In genomic region chr20:37777012-37777411, GRCh38 we compare ENCODE assay signal across 17 cellular contexts.
A peak's percentile ranks its signal among the peaks of the same experiment; 100 is the strongest.
DNase-seq lines count a peak whose midpoint lies in the region; ATAC-seq and TF ChIP-seq lines count a peak whose summit lies in the region.
"Had no signal": no experiment of that assay in that cellular context is flagged by ENCODE, and none has a peak within 500 bp of the region (broad histone marks: within the 10 kb centered on the region; RNA-seq: fewer than 3 reads in every experiment).

No MANE protein-coding gene starts in this region.

- H4K20me1 ChIP-seq in BLaER1 (no peaks in the 10 kb centered on the region), Karpas-422 (ENCODE audit: insufficient read depth, low read depth, low read length) (no peaks in the 10 kb centered on the region)

- H3K4me1 Mint-ChIP-seq in naive B cell = peaks cover 22 to 66% (median 43%) of the 10 kb centered on the region in 3 donors
- no peaks in the 10 kb centered on the region for H3K4me1 Mint-ChIP-seq in activated CD4-positive, alpha-beta T cell treated with anti-CD3 and anti-CD28 coated beads, Interleukin-2, amount 10 ng/mL, durations not matched to agents 24 days and 14 days

- peak; percentile 45 to 58 for ATAC-seq in naive B cell (ENCODE audit: low read depth in 2 of 2)
- ATAC-seq: HCT116 had no signal

- H3K4me3 ChIP-seq in BLaER1 = peak overlapping the region; percentile 25
- peak overlapping the region; percentile 59 for H3K4me3 ChIP-seq in Karpas-422 (ENCODE audit: low read length)
- no peak overlapping the region for H3K4me3 ChIP-seq in WERI-Rb-1 (ENCODE audit: low read depth, low read length)

- H3K36me3 ChIP-seq in BLaER1 (peaks cover 31% of the 10 kb centered on the region), Karpas-422 (ENCODE audit: insufficient read depth, low read length) (peaks cover 27% of the 10 kb centered on the region), WERI-Rb-1 (peaks cover 14% of the 10 kb centered on the region)

- peaks cover 15 to 29% of the 10 kb centered on the region in 2 donors for H3K36me3 Mint-ChIP-seq in naive B cell
- H3K36me3 Mint-ChIP-seq in activated CD4-positive, alpha-beta T cell treated with anti-CD3 and anti-CD28 coated beads, Interleukin-2, amount 10 ng/mL, durations not matched to agents 24 days and 14 days (ENCODE audit: low read depth) = peaks cover 27% of the 10 kb centered on the region

- no peaks in the 10 kb centered on the region for H3K9me3 Mint-ChIP-seq in naive B cell
- no peaks in the 10 kb centered on the region for H3K9me3 Mint-ChIP-seq in activated CD4-positive, alpha-beta T cell treated with anti-CD3 and anti-CD28 coated beads, Interleukin-2, amount 10 ng/mL, durations not matched to agents 24 days and 14 days
- H3K9me3 Mint-ChIP-seq: CD4-positive, alpha-beta memory T cell had no signal

- H3K27me3 ChIP-seq in BLaER1 (no peaks in the 10 kb centered on the region), Karpas-422 (ENCODE audit: low read length) (no peaks in the 10 kb centered on the region), WERI-Rb-1 (ENCODE audit: insufficient read depth, low read depth, severe bottlenecking) (no peaks in the 10 kb centered on the region)

- H3K27ac ChIP-seq in BLaER1 = peak overlapping the region; percentile 72
- H3K27ac ChIP-seq in Karpas-422 (ENCODE audit: low read length) = peak overlapping the region; percentile 99
- peak overlapping the region; percentile 32 for H3K27ac ChIP-seq in WERI-Rb-1
- H3K27ac ChIP-seq: KMS-11 had no signal

- TF ChIP-seq CTCF in WERI-Rb-1 (IDR thresholded peaks at IDR 0.05; ENCODE audit: low read depth, low read length) = no peak

- intact Hi-C loops in activated CD4-positive, alpha-beta T cell treated with anti-CD3 and anti-CD28 coated beads, Interleukin-2, amount 10 ng/mL, durations not matched to agents 24 days and 14 days (cut with micrococcal nuclease) = no loop called here

- H3K79me2 ChIP-seq in Karpas-422 (ENCODE audit: low read length) = peaks cover 42% of the 10 kb centered on the region

- H3K4me3 Mint-ChIP-seq in naive B cell = peak overlapping the region; percentile 48 to 83 (median 70)
- no peak overlapping the region for H3K4me3 Mint-ChIP-seq in activated CD4-positive, alpha-beta T cell treated with anti-CD3 and anti-CD28 coated beads, Interleukin-2, amount 10 ng/mL, durations not matched to agents 24 days and 14 days
- H3K4me3 Mint-ChIP-seq: CD4-positive, alpha-beta memory T cell had no signal

- H3K4me2 ChIP-seq in BLaER1 (peak overlapping the region; percentile 81), Karpas-422 (ENCODE audit: low read depth, low read length, poor library complexity, severe bottlenecking) (peak overlapping the region; percentile 80)
- H3K4me2 ChIP-seq: KMS-11 had no signal

- no peak overlapping the region for H2AFZ ChIP-seq in Karpas-422 (ENCODE audit: low read length)

- H3K4me1 ChIP-seq in BLaER1 (peaks cover 68% of the 10 kb centered on the region), Karpas-422 (ENCODE audit: low read length) (peaks cover 81% of the 10 kb centered on the region)

- no peaks in the 10 kb centered on the region for H3K27me3 Mint-ChIP-seq in naive B cell
- H3K27me3 Mint-ChIP-seq in activated CD4-positive, alpha-beta T cell treated with anti-CD3 and anti-CD28 coated beads, Interleukin-2, amount 10 ng/mL, durations not matched to agents 24 days and 14 days = no peaks in the 10 kb centered on the region
- H3K27me3 Mint-ChIP-seq: CD4-positive, alpha-beta memory T cell had no signal

- H3K9ac ChIP-seq in BLaER1 (peak overlapping the region; percentile 59), Karpas-422 (ENCODE audit: low read length) (peak overlapping the region; percentile 73)
- H3K9ac ChIP-seq: KMS-11 had no signal

- H3K27ac Mint-ChIP-seq in naive B cell = peak overlapping the region in 4 of 6 donors; percentile 50 to 88 (median 70)
- no peak overlapping the region for H3K27ac Mint-ChIP-seq in activated CD4-positive, alpha-beta T cell treated with anti-CD3 and anti-CD28 coated beads, Interleukin-2, amount 10 ng/mL, durations not matched to agents 24 days and 14 days
- H3K27ac Mint-ChIP-seq: CD4-positive, alpha-beta memory T cell had no signal

- H3K9me3 ChIP-seq in BLaER1 (no peaks in the 10 kb centered on the region), Karpas-422 (ENCODE audit: low read length) (no peaks in the 10 kb centered on the region), WERI-Rb-1 (ENCODE audit: severe bottlenecking) (no peaks in the 10 kb centered on the region)

- DNase-seq in Karpas-422 = peak; percentile 79
- no peak for DNase-seq in WERI-Rb-1
- DNase-seq in naive B cell = peak; percentile 19
- DNase-seq in stimulated activated CD8-positive, alpha-beta memory T cell treated with anti-CD3 and anti-CD28 coated beads, Interleukin-4, amount 100 ng/mL, for 48 hours = no peak
- no peak for DNase-seq in NCI-H510A treated with DMSO at 0.1 percent for 48 hours (lab: John Stamatoyannopoulos, UW)
- no peak for DNase-seq in activated CD4-positive, alpha-beta T cell treated with anti-CD3 and anti-CD28 coated beads, Interleukin-2, amount 10 ng/mL, durations not matched to agents 24 days and 14 days
- DNase-seq: CD4-positive, alpha-beta memory T cell; COR-L47; DMS53; NCI-H1092; NCI-H1417 treated with DMSO at 0.1 percent for 48 hours; NCI-H2081; NCI-H2227 treated with DMSO at 0.1 percent for 48 hours; SIG-M5 had no signal

- no peaks in the 10 kb centered on the region for H3K9me2 ChIP-seq in Karpas-422 (replicated peaks; ENCODE audit: insufficient read depth, low read length)

Comparison
In these comparisons a context has a peak if more than half of its experiments do, and no peak if none do; other contexts are left out.
1. H3K27ac ChIP-seq: peak in every context shown above with its lines; median percentile 99 in Karpas-422; 72 in BLaER1; 32 in WERI-Rb-1.
2. DNase-seq: peak in Karpas-422 (single experiment) and naive B cell (single experiment); none in WERI-Rb-1 (single experiment), stimulated activated CD8-positive, alpha-beta memory T cell treated with anti-CD3 and anti-CD28 coated beads, Interleukin-4, amount 100 ng/mL, for 48 hours (single experiment), NCI-H510A treated with DMSO at 0.1 percent for 48 hours (single experiment) and activated CD4-positive, alpha-beta T cell treated with anti-CD3 and anti-CD28 coated beads, Interleukin-2, amount 10 ng/mL, durations not matched to agents 24 days and 14 days (single experiment).